ENCODE assay signal across 7 cellular contexts in the genomic region with DNA sequence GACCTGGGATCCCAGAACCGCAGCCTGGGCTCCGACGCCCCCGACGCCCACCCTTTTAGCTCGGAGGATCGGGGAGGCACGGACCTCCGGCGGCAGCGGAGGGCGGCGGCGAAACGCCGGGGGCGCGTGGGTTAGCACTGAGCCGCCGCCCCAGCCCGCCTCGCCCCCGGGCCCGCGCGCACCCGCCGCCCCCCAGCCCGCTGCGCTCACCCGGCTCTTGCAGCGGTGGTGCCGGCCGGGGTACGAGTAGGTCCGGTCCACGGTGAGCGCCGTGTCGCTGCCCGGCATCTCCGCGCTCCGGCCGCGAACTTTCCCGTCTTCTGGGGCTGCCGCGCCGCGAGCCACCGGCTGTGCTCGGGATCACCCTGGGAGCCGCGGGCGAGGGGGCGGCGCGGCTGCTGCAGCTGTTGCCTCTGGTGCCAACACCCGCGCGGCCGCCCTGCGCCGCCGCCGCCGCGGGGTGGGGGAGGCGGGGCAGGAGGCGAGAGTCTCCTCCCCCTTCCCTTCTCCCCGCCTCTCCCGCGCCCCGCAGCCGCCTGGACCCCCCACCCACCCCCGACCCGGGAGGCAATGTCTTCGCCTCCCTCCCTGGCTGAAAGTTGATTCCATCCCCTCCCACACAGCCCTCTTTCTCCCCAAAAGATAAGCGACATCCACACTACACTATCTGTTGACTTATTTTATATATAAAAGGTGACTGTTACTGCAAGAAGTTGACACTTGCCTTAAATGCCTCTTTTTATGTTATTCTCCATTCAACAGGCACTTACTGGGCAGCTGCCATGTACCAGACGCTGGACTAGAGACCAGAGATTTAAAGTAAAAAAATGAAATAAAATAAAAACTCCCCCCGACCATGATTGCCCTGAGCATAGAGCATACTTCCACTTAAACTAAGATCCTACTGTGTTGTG. TPM values are rescaled to one million over a fixed set of nuclear protein-coding genes. Genes with fewer than 3 reads are reported as not detected.
DNase-seq lines count a peak whose midpoint lies in the region; ATAC-seq and TF ChIP-seq lines count a peak whose summit lies in the region.

A gene with protein sequence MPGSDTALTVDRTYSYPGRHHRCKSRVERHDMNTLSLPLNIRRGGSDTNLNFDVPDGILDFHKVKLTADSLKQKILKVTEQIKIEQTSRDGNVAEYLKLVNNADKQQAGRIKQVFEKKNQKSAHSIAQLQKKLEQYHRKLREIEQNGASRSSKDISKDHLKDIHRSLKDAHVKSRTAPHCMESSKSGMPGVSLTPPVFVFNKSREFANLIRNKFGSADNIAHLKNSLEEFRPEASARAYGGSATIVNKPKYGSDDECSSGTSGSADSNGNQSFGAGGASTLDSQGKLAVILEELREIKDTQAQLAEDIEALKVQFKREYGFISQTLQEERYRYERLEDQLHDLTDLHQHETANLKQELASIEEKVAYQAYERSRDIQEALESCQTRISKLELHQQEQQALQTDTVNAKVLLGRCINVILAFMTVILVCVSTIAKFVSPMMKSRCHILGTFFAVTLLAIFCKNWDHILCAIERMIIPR (minus strand): TSS at position 415 of the 914 bp plus-strand sequence. CDS start 127 bp downstream, at position 288.

- H3K4me3 ChIP-seq in GM12875 (ENCODE audit: low read depth, low read length) (peak within 1 kb of the TSS; percentile 60), MM.1S (ENCODE audit: low read length) (peak within 1 kb of the TSS; percentile 68), neural cell (ENCODE audit: low read length) (peak within 1 kb of the TSS; percentile 71)

- H4K20me1 ChIP-seq in MM.1S (ENCODE audit: insufficient read depth, low read length), result no peaks in the 10 kb centered on the region
- no peaks in the 10 kb centered on the region for H4K20me1 ChIP-seq in neural cell (ENCODE audit: insufficient read depth)

- peaks cover 14% of the 10 kb centered on the region; the same call in 1 of the 2 replicates for H3F3A ChIP-seq in MM.1S (ENCODE audit: insufficient read depth, low read length)
- no peaks in the 10 kb centered on the region for H3F3A ChIP-seq in neural cell (ENCODE audit: insufficient read depth, low read length, poor library complexity, severe bottlenecking)

- peak within 1 kb of the TSS; percentile 39; the same call in 1 of the 2 replicates for H3K27ac ChIP-seq in MM.1S (ENCODE audit: low read length)
- H3K27ac ChIP-seq in neural cell (ENCODE audit: low read length), result no peak within 1 kb of the TSS

- H3K4me1 ChIP-seq in MM.1S (ENCODE audit: low read length), result peaks cover 23% of the 10 kb centered on the region

- TF ChIP-seq RAD21 in neural cell (conservative IDR thresholded peaks at IDR 0.05), result peak; percentile 13

- H3K9ac ChIP-seq in MM.1S (ENCODE audit: low read length), result peak within 1 kb of the TSS; percentile 71
- peak within 1 kb of the TSS; percentile 47 for H3K9ac ChIP-seq in neural cell (ENCODE audit: low read length)

- H2AFZ ChIP-seq in MM.1S (ENCODE audit: low read length), result peak within 1 kb of the TSS; percentile 68
- no peak within 1 kb of the TSS for H2AFZ ChIP-seq in neural cell (ENCODE audit: low read depth, low read length)

- no peak for TF ChIP-seq CTCF in GM12875 (IDR thresholded peaks at IDR 0.05; ENCODE audit: borderline replicate concordance, insufficient read depth, low read depth, low read length)
- no peak for TF ChIP-seq CTCF in MM.1S (IDR thresholded peaks at IDR 0.05; ENCODE audit: low read length)
- peak; percentile 28 for TF ChIP-seq CTCF in neural cell (IDR thresholded peaks at IDR 0.05; ENCODE audit: poor library complexity, severe bottlenecking)

- H3K9me3 ChIP-seq in MM.1S (replicated peaks; ENCODE audit: insufficient read depth, low read length) (no peaks in the 10 kb centered on the region), neural cell (ENCODE audit: low read length) (no peaks in the 10 kb centered on the region)

- no peak for TF ChIP-seq EP300 in neural cell (conservative IDR thresholded peaks at IDR 0.05; ENCODE audit: poor library complexity, severe bottlenecking)

- H3K36me3 ChIP-seq in MM.1S (replicated peaks; ENCODE audit: insufficient read depth, low read length), result no peaks in the 10 kb centered on the region
- no peaks in the 10 kb centered on the region for H3K36me3 ChIP-seq in neural cell (ENCODE audit: insufficient read depth, low read length)

- no peaks in the 10 kb centered on the region for H3K9me2 ChIP-seq in MM.1S (replicated peaks; ENCODE audit: insufficient read depth, low read length)
- H3K9me2 ChIP-seq in neural cell (ENCODE audit: insufficient read depth, low read length), result no peaks in the 10 kb centered on the region

- H3K4me2 ChIP-seq in MM.1S (ENCODE audit: low read depth, low read length) (peak within 1 kb of the TSS; percentile 82), neural cell (ENCODE audit: low read length) (no peak within 1 kb of the TSS)

- peak; percentile 80 for DNase-seq in MM.1S
- DNase-seq in activated naive CD4-positive, alpha-beta T cell treated with Interleukin-2 at 50 U/mL for 16 hours, result peak; percentile 20
- peak; percentile 84 for DNase-seq in globus pallidus (ENCODE audit: low spot score)
- DNase-seq in cortex of kidney (lab: John Stamatoyannopoulos, UW), result no peak

- H3K27me3 ChIP-seq in MM.1S (replicated peaks; ENCODE audit: insufficient read depth, low read length) (no peaks in the 10 kb centered on the region), neural cell (ENCODE audit: insufficient read depth, low read depth, low read length) (peaks cover 19% of the 10 kb centered on the region)

- peak; percentile 51 for ATAC-seq in GM21786 (IDR thresholded peaks at IDR 0.05; ENCODE audit: unreplicated experiment)

- peaks cover 36% of the 10 kb centered on the region for H3K79me2 ChIP-seq in MM.1S (ENCODE audit: low read length)
- no peaks in the 10 kb centered on the region for H3K79me2 ChIP-seq in neural cell (replicated peaks; ENCODE audit: insufficient read depth, low read length)

TF ChIP-seq in neural cell, 6 proteins besides CTCF, POLR2A, EP300 and RAD21:
- no peak for TF ChIP-seq EZH2 (IDR thresholded peaks at IDR 0.05; ENCODE audit: borderline replicate concordance, insufficient read depth, low read length, poor library complexity, severe bottlenecking)
- TF ChIP-seq SMC3 (conservative IDR thresholded peaks at IDR 0.05; ENCODE audit: poor library complexity), result peak; percentile 8
- no peak for TF ChIP-seq POLR2AphosphoS5 (IDR thresholded peaks at IDR 0.05)

RNA-seq across cellular contexts. Expression of the gene that starts here (rescaled TPM):
- polyA plus RNA-seq in neural cell, result 1.9 and 2.1 TPM in 2 replicates
- polyA minus RNA-seq in neural cell, result 7.3 and 9.4 TPM in 2 replicates
